In the genomic region with DNA sequence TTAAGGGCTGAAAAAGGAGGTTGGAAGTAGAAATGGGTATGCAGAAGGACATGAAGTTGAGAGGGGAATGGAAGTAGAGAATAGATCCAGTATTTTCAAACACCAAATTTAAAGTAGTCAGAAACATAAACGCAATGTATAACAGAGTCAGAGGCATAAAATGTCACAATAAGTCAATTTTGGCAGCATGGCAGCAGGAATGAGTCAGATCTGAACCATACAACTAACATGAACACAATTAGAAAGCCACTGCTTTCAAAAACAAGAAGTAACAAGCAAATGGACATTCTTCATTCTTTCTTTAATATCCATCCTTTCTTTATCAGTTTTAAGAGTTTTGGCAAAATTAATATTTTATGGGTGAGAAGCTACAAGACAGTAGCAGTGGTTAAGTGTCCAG, we compare ENCODE assay signal across 11 cellular contexts. TPM values are rescaled to one million over a fixed set of nuclear protein-coding genes. Genes with fewer than 3 reads are reported as not detected.
DNase-seq lines count a peak whose midpoint lies in the region; ATAC-seq and TF ChIP-seq lines count a peak whose summit lies in the region.
"Had no signal": no experiment of that assay in that cellular context is flagged by ENCODE, and none has a peak within 500 bp of the region (broad histone marks: within the 10 kb centered on the region; RNA-seq: fewer than 3 reads in every experiment).

No MANE protein-coding gene starts in this region.

- no peaks in the 10 kb centered on the region for H3K36me3 ChIP-seq in H7 (replicated peaks; ENCODE audit: control insufficient read depth, insufficient read depth, low read length)

- H3K27me3 ChIP-seq in H7 (ENCODE audit: control insufficient read depth, insufficient read depth, low read length): no peaks in the 10 kb centered on the region

- H3K4me3 ChIP-seq in epithelial cell of esophagus (ENCODE audit: low read length) (peak overlapping the region; percentile 12), H7 (ENCODE audit: insufficient read depth, low read depth, low read length) (no peak overlapping the region)

- H3K27ac ChIP-seq in RWPE1: no peak overlapping the region
- H3K27ac ChIP-seq: parathyroid adenoma had no signal

- no peak for TF ChIP-seq CTCF in RWPE1 (conservative IDR thresholded peaks at IDR 0.05; ENCODE audit: low read depth)
- TF ChIP-seq CTCF in epithelial cell of esophagus (IDR thresholded peaks at IDR 0.05; ENCODE audit: insufficient read depth, low read depth, low read length, missing control alignments): no peak

- peak; percentile 18 for ATAC-seq in GM18867 (IDR thresholded peaks at IDR 0.05; ENCODE audit: unreplicated experiment)

- CTCF ChIA-PET in RWPE1 (lab: Yijun Ruan, JAX): interaction anchor here (0.5 kb wide), 1 partner anchor 19 kb away, joined by 3 read pairs; no protein-coding TSS in a partner anchor

- DNase-seq in A172 (ENCODE audit: low spot score) (peak; percentile 6), RWPE1 (ENCODE audit: low spot score) (peak; percentile 50), epithelial cell of esophagus (ENCODE audit: low read depth) (peak; percentile 72), glomerular visceral epithelial cell (ENCODE audit: extremely low spot score) (no peak), H7 (no peak), NCI-H146 treated with DMSO at 0.1 percent for 48 hours (lab: John Stamatoyannopoulos, UW; ENCODE audit: unreplicated experiment) (no peak), DMS 273 (lab: John Stamatoyannopoulos, UW; ENCODE audit: unreplicated experiment) (no peak)
- DNase-seq: activated gamma-delta T cell treated with Interleukin-2 at 50 U/mL for 16 hours, DMS79 treated with DMSO at 0.1 percent for 48 hours had no signal

- POLR2A ChIA-PET in RWPE1 (lab: Yijun Ruan, JAX; ENCODE audit: low non-redundant PET): no interaction called here

RNA-seq across cellular contexts. Expression of a gene that starts 2.5 kb away (rescaled TPM):
- 52.3 and 68.8 TPM in 2 replicates for total RNA-seq in A172 (2014; rRNA removed; shearing (Covaris generic))
- 23.7 and 29.1 TPM in 2 replicates for total RNA-seq in H7 (2014; rRNA removed; shearing (Covaris generic))

Comparison
In these comparisons a context has a peak if more than half of its experiments do, and no peak if none do; other contexts are left out.
1. DNase-seq: peak in A172 (single experiment), RWPE1 (single experiment) and epithelial cell of esophagus (single experiment); none in glomerular visceral epithelial cell (single experiment), H7 (single experiment), NCI-H146 treated with DMSO at 0.1 percent for 48 hours (single experiment) and DMS 273 (single experiment).